ENCODE assay signal across 10 cellular contexts in genomic region chr5:124738751-124739559, GRCh38. TPM values are rescaled to one million over a fixed set of nuclear protein-coding genes. Genes with fewer than 3 reads are reported as not detected.
DNase-seq lines count a peak whose midpoint lies in the region; ATAC-seq and TF ChIP-seq lines count a peak whose summit lies in the region.
"Had no signal": no experiment of that assay in that cellular context is flagged by ENCODE, and none has a peak within 500 bp of the region (broad histone marks: within the 10 kb centered on the region; RNA-seq: fewer than 3 reads in every experiment).

No MANE protein-coding gene starts in this region.

- peak overlapping the region; percentile 70 for H3K4me3 Mint-ChIP-seq in type B pancreatic cell

- DNase-seq in SHP77 (lab: John Stamatoyannopoulos, UW) (peak; percentile 36 to 38), SHP77 treated with DMSO at 0.1 percent for 48 hours (lab: John Stamatoyannopoulos, UW) (no peak), islet precursor cell (peak; percentile 97), type B pancreatic cell (ENCODE audit: extremely low spot score, unreplicated experiment) (no peak), SIG-M5 (lab: John Stamatoyannopoulos, UW) (no peak), inferior parietal cortex (ENCODE audit: extremely low spot score) (no peak), vagina (ENCODE audit: extremely low spot score in 2 of 2) (no peak)
- DNase-seq: ACHN had no signal

- H3K27me3 Mint-ChIP-seq in type B pancreatic cell, result no peaks in the 10 kb centered on the region

- no peaks in the 10 kb centered on the region for H3K9me3 ChIP-seq in vagina

- H3K4me3 ChIP-seq in vagina, result no peak overlapping the region

- TF ChIP-seq CTCF in type B pancreatic cell (conservative IDR thresholded peaks at IDR 0.05) (peak; percentile 75), vagina (IDR thresholded peaks at IDR 0.05) (no peak)

- no peaks in the 10 kb centered on the region for H3K36me3 Mint-ChIP-seq in type B pancreatic cell

- no peaks in the 10 kb centered on the region for H3K27me3 ChIP-seq in vagina

- peaks cover 77% of the 10 kb centered on the region for H3K4me1 ChIP-seq in vagina

- TF ChIP-seq POLR2A in vagina (IDR thresholded peaks at IDR 0.05), result no peak

- H3K27ac ChIP-seq in vagina, result no peak overlapping the region

- no peaks in the 10 kb centered on the region for H3K9me3 Mint-ChIP-seq in type B pancreatic cell
- H3K9me3 Mint-ChIP-seq: activated T-helper 2 cell treated with anti-CD3 and anti-CD28 coated beads, Interferon-gamma antibody, Interleukin-2, Interleukin-4, amounts not matched to agents 10 μg/mL and 5 μg/mL and 100 μg/mL, durations not matched to agents 14 hours and 24 hours and 36 hours had no signal

- intact Hi-C loops in vagina (cut with DNase I), result no loop called here

- H3K36me3 ChIP-seq in vagina, result no peaks in the 10 kb centered on the region

- H3K27ac Mint-ChIP-seq in type B pancreatic cell, result peak overlapping the region; percentile 48
- H3K27ac Mint-ChIP-seq: activated T-helper 2 cell treated with anti-CD3 and anti-CD28 coated beads, Interferon-gamma antibody, Interleukin-2, Interleukin-4, amounts not matched to agents 10 μg/mL and 5 μg/mL and 100 μg/mL, durations not matched to agents 14 hours and 24 hours and 36 hours had no signal

- peak; percentile 38 for ATAC-seq in SK-N-SH treated with all-trans-retinoic acid at 6 μM for 48 hours

- peaks cover 70% of the 10 kb centered on the region for H3K4me1 Mint-ChIP-seq in type B pancreatic cell (ENCODE audit: unreplicated experiment)

TF ChIP-seq in SK-N-SH treated with all-trans-retinoic acid at 6 μM for 48 hours, 23 proteins besides CTCF, POLR2A, EP300 and RAD21:
- TF ChIP-seq PPARA (CRISPR knock-in tag; IDR thresholded peaks at IDR 0.05; ENCODE audit: borderline replicate concordance), result no peak
- no peak for TF ChIP-seq ZNF70 (CRISPR knock-in tag; IDR thresholded peaks at IDR 0.05)
- TF ChIP-seq CSDC2 (CRISPR knock-in tag; IDR thresholded peaks at IDR 0.05), result no peak
- no peak for TF ChIP-seq TOX (CRISPR knock-in tag; IDR thresholded peaks at IDR 0.05; ENCODE audit: borderline replicate concordance)
- no peak; the same call in 1 of the 2 replicates for TF ChIP-seq CREB5 (CRISPR knock-in tag; IDR thresholded peaks at IDR 0.05; ENCODE audit: low read depth)
- TF ChIP-seq, protein P1, sequence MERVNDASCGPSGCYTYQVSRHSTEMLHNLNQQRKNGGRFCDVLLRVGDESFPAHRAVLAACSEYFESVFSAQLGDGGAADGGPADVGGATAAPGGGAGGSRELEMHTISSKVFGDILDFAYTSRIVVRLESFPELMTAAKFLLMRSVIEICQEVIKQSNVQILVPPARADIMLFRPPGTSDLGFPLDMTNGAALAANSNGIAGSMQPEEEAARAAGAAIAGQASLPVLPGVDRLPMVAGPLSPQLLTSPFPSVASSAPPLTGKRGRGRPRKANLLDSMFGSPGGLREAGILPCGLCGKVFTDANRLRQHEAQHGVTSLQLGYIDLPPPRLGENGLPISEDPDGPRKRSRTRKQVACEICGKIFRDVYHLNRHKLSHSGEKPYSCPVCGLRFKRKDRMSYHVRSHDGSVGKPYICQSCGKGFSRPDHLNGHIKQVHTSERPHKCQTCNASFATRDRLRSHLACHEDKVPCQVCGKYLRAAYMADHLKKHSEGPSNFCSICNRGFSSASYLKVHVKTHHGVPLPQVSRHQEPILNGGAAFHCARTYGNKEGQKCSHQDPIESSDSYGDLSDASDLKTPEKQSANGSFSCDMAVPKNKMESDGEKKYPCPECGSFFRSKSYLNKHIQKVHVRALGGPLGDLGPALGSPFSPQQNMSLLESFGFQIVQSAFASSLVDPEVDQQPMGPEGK (CRISPR knock-in tag; IDR thresholded peaks at IDR 0.05; ENCODE audit: borderline replicate concordance), result no peak
- TF ChIP-seq SNAI2 (CRISPR knock-in tag; IDR thresholded peaks at IDR 0.05), result no peak
- TF ChIP-seq ZFP3 (CRISPR knock-in tag; IDR thresholded peaks at IDR 0.05), result 0 out of 2 replicates have a peak, but pooled peaks have one; percentile 25
- TF ChIP-seq ESRRG (CRISPR knock-in tag; IDR thresholded peaks at IDR 0.05), result 0 out of 2 replicates have a peak, but pooled peaks have one; percentile 52
- TF ChIP-seq RARB (CRISPR knock-in tag; IDR thresholded peaks at IDR 0.05), result no peak
- TF ChIP-seq ARNTL (CRISPR knock-in tag; IDR thresholded peaks at IDR 0.05; ENCODE audit: borderline replicate concordance, low read depth), result 0 out of 2 replicates have a peak, but pooled peaks have one; percentile 11
- TF ChIP-seq, protein P2, sequence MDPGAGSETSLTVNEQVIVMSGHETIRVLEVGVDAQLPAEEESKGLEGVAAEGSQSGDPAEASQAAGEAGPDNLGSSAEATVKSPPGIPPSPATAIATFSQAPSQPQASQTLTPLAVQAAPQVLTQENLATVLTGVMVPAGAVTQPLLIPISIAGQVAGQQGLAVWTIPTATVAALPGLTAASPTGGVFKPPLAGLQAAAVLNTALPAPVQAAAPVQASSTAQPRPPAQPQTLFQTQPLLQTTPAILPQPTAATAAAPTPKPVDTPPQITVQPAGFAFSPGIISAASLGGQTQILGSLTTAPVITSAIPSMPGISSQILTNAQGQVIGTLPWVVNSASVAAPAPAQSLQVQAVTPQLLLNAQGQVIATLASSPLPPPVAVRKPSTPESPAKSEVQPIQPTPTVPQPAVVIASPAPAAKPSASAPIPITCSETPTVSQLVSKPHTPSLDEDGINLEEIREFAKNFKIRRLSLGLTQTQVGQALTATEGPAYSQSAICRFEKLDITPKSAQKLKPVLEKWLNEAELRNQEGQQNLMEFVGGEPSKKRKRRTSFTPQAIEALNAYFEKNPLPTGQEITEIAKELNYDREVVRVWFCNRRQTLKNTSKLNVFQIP (CRISPR knock-in tag; IDR thresholded peaks at IDR 0.05; ENCODE audit: borderline replicate concordance, low read depth), result no peak
- no peak for TF ChIP-seq ZC3H10 (CRISPR knock-in tag; IDR thresholded peaks at IDR 0.05)
- TF ChIP-seq GLIS3 (CRISPR knock-in tag; IDR thresholded peaks at IDR 0.05), result peak; percentile 74; the same call in 1 of the 2 replicates
- no peak for TF ChIP-seq ZFP30 (CRISPR knock-in tag; IDR thresholded peaks at IDR 0.05)
- TF ChIP-seq ISL1 (CRISPR knock-in tag; IDR thresholded peaks at IDR 0.05), result peak; percentile 93
- no peak for TF ChIP-seq ZNF565 (CRISPR knock-in tag; conservative IDR thresholded peaks at IDR 0.05; ENCODE audit: low read depth)
- TF ChIP-seq CSRNP3 (CRISPR knock-in tag; IDR thresholded peaks at IDR 0.05), result peak; percentile 85; the same call in 1 of the 2 replicates
- peak; percentile 96 for TF ChIP-seq TCF4 (CRISPR knock-in tag; IDR thresholded peaks at IDR 0.05; ENCODE audit: borderline replicate concordance)
- TF ChIP-seq BACH2 (CRISPR knock-in tag; IDR thresholded peaks at IDR 0.05; ENCODE audit: borderline replicate concordance), result no peak
- TF ChIP-seq ZNF8 (CRISPR knock-in tag; IDR thresholded peaks at IDR 0.05), result no peak
- peak; percentile 86 for TF ChIP-seq TSHZ2 (CRISPR knock-in tag; IDR thresholded peaks at IDR 0.05)
- no peak for TF ChIP-seq OSR1 (CRISPR knock-in tag; IDR thresholded peaks at IDR 0.05)

RNA-seq across cellular contexts. Expression of gene ZNF608, which starts 7.5 kb away (rescaled TPM):
- 37.4 and 63.0 TPM in 2 replicates for total RNA-seq in type B pancreatic cell (ENCODE audit: low replicate concordance)
- 20.6 TPM for total RNA-seq in vagina
- total RNA-seq: activated T-helper 2 cell treated with anti-CD3 and anti-CD28 coated beads, Interferon-gamma antibody, Interleukin-2, Interleukin-4, amounts not matched to agents 10 μg/mL and 5 μg/mL and 100 μg/mL, durations not matched to agents 14 hours and 24 hours and 36 hours had no signal

Comparison
In these comparisons a context has a peak if more than half of its experiments do, and no peak if none do; other contexts are left out.
1. DNase-seq: peak in SHP77 (2 of 2) and islet precursor cell (single experiment); none in SHP77 treated with DMSO at 0.1 percent for 48 hours (single experiment), type B pancreatic cell (single experiment), SIG-M5 (single experiment), inferior parietal cortex (single experiment) and vagina (0 of 2).